Comparison of ENCODE assay signal across 1 cellular context in the genomic region with DNA sequence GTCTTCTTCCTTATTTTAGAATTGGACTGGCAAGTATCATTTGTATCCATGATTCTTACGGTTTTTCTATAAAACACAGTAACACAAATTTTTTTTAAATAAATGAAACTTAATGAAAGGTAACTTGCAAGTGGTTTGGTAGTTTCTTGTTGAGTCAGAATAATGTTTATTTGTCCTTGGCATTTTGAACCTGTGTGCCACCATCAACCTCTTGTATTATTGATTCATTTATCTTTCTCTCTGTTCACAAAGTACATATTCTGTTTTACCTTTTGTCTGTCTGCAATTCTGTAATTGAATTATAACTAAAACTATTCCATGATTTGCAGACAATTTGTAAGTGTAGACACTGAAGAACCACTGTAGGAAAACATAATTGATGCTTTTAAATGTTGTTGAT.
TF ChIP-seq lines count a peak whose summit lies in the region.

No MANE protein-coding gene starts in this region.

TF ChIP-seq in HepG2, 621 proteins besides CTCF, POLR2A, EP300 and RAD21 (continued from another document and continues in another):
- peak; percentile 56 for TF ChIP-seq HNF4A (CRISPR knock-in tag; IDR thresholded peaks at IDR 0.05)
- no peak for TF ChIP-seq SALL2 (CRISPR knock-in tag; IDR thresholded peaks at IDR 0.05)
- TF ChIP-seq MTF1 (CRISPR knock-in tag; IDR thresholded peaks at IDR 0.05), result no peak
- TF ChIP-seq, protein P1, sequence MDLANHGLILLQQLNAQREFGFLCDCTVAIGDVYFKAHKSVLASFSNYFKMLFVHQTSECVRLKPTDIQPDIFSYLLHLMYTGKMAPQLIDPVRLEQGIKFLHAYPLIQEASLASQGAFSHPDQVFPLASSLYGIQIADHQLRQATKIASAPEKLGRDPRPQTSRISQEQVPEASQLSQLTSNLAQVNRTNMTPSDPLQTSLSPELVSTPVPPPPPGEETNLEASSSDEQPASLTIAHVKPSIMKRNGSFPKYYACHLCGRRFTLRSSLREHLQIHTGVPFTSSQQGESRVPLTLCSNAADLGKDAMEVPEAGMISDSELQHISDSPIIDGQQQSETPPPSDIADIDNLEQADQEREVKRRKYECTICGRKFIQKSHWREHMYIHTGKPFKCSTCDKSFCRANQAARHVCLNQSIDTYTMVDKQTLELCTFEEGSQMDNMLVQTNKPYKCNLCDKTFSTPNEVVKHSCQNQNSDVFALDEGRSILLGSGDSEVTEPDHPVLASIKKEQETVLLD (CRISPR knock-in tag; IDR thresholded peaks at IDR 0.05; ENCODE audit: low read depth), result no peak
- TF ChIP-seq NFIC (IDR thresholded peaks at IDR 0.05; ENCODE audit: low read length), result peak; percentile 79; the same call in 1 of the 2 replicates
- TF ChIP-seq, protein P2, sequence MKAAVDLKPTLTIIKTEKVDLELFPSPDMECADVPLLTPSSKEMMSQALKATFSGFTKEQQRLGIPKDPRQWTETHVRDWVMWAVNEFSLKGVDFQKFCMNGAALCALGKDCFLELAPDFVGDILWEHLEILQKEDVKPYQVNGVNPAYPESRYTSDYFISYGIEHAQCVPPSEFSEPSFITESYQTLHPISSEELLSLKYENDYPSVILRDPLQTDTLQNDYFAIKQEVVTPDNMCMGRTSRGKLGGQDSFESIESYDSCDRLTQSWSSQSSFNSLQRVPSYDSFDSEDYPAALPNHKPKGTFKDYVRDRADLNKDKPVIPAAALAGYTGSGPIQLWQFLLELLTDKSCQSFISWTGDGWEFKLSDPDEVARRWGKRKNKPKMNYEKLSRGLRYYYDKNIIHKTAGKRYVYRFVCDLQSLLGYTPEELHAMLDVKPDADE (CRISPR knock-in tag; IDR thresholded peaks at IDR 0.05), result no peak
- TF ChIP-seq, protein P3, sequence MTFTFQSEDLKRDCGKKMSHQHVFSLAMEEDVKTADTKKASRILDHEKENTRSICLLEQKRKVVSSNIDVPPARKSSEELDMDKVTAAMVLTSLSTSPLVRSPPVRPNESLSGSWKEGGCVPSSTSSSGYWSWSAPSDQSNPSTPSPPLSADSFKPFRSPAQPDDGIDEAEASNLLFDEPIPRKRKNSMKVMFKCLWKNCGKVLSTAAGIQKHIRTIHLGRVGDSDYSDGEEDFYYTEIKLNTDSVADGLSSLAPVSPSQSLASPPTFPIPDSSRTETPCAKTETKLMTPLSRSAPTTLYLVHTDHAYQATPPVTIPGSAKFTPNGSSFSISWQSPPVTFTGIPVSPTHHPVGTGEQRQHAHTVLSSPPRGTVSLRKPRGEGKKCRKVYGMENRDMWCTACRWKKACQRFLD (CRISPR knock-in tag; IDR thresholded peaks at IDR 0.05; ENCODE audit: borderline replicate concordance), result no peak
- TF ChIP-seq CBX5 (CRISPR knock-in tag; IDR thresholded peaks at IDR 0.05; ENCODE audit: borderline replicate concordance), result no peak
- peak; percentile 21; the same call in 1 of the 2 replicates for TF ChIP-seq ELF3 (CRISPR knock-in tag; IDR thresholded peaks at IDR 0.05)
- TF ChIP-seq PHF20 (CRISPR knock-in tag; IDR thresholded peaks at IDR 0.05), result no peak
- TF ChIP-seq NR2F2 (IDR thresholded peaks at IDR 0.05; ENCODE audit: borderline replicate concordance, low read depth), result peak; percentile 87; the same call in 1 of the 2 replicates
- TF ChIP-seq SKI (IDR thresholded peaks at IDR 0.05; ENCODE audit: partially characterized antibody), result no peak
- TF ChIP-seq MYC (CRISPR knock-in tag; IDR thresholded peaks at IDR 0.05; ENCODE audit: borderline replicate concordance), result no peak
- TF ChIP-seq, protein P4, sequence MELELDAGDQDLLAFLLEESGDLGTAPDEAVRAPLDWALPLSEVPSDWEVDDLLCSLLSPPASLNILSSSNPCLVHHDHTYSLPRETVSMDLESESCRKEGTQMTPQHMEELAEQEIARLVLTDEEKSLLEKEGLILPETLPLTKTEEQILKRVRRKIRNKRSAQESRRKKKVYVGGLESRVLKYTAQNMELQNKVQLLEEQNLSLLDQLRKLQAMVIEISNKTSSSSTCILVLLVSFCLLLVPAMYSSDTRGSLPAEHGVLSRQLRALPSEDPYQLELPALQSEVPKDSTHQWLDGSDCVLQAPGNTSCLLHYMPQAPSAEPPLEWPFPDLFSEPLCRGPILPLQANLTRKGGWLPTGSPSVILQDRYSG (CRISPR knock-in tag; IDR thresholded peaks at IDR 0.05), result no peak
- no peak for TF ChIP-seq REPIN1 (CRISPR knock-in tag; IDR thresholded peaks at IDR 0.05; ENCODE audit: borderline replicate concordance, low read depth)
- no peak for TF ChIP-seq RORA (CRISPR knock-in tag; IDR thresholded peaks at IDR 0.05)
- TF ChIP-seq CEBPB (IDR thresholded peaks at IDR 0.05; ENCODE audit: borderline replicate concordance, low read depth, low read length), result no peak
- TF ChIP-seq, protein P5, sequence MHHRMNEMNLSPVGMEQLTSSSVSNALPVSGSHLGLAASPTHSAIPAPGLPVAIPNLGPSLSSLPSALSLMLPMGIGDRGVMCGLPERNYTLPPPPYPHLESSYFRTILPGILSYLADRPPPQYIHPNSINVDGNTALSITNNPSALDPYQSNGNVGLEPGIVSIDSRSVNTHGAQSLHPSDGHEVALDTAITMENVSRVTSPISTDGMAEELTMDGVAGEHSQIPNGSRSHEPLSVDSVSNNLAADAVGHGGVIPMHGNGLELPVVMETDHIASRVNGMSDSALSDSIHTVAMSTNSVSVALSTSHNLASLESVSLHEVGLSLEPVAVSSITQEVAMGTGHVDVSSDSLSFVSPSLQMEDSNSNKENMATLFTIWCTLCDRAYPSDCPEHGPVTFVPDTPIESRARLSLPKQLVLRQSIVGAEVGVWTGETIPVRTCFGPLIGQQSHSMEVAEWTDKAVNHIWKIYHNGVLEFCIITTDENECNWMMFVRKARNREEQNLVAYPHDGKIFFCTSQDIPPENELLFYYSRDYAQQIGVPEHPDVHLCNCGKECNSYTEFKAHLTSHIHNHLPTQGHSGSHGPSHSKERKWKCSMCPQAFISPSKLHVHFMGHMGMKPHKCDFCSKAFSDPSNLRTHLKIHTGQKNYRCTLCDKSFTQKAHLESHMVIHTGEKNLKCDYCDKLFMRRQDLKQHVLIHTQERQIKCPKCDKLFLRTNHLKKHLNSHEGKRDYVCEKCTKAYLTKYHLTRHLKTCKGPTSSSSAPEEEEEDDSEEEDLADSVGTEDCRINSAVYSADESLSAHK (CRISPR knock-in tag; IDR thresholded peaks at IDR 0.05; ENCODE audit: borderline replicate concordance), result no peak
- TF ChIP-seq, protein P6, sequence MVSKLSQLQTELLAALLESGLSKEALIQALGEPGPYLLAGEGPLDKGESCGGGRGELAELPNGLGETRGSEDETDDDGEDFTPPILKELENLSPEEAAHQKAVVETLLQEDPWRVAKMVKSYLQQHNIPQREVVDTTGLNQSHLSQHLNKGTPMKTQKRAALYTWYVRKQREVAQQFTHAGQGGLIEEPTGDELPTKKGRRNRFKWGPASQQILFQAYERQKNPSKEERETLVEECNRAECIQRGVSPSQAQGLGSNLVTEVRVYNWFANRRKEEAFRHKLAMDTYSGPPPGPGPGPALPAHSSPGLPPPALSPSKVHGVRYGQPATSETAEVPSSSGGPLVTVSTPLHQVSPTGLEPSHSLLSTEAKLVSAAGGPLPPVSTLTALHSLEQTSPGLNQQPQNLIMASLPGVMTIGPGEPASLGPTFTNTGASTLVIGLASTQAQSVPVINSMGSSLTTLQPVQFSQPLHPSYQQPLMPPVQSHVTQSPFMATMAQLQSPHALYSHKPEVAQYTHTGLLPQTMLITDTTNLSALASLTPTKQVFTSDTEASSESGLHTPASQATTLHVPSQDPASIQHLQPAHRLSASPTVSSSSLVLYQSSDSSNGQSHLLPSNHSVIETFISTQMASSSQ (IDR thresholded peaks at IDR 0.05; ENCODE audit: low read depth), result 0 out of 2 replicates have a peak, but pooled peaks have one; percentile 27
- TF ChIP-seq, protein P6 (CRISPR knock-in tag; IDR thresholded peaks at IDR 0.05; ENCODE audit: borderline replicate concordance), result no peak
- TF ChIP-seq HES4 (CRISPR knock-in tag; IDR thresholded peaks at IDR 0.05; ENCODE audit: borderline replicate concordance), result no peak
- TF ChIP-seq ERF (CRISPR knock-in tag; IDR thresholded peaks at IDR 0.05), result no peak
- TF ChIP-seq, protein P7, sequence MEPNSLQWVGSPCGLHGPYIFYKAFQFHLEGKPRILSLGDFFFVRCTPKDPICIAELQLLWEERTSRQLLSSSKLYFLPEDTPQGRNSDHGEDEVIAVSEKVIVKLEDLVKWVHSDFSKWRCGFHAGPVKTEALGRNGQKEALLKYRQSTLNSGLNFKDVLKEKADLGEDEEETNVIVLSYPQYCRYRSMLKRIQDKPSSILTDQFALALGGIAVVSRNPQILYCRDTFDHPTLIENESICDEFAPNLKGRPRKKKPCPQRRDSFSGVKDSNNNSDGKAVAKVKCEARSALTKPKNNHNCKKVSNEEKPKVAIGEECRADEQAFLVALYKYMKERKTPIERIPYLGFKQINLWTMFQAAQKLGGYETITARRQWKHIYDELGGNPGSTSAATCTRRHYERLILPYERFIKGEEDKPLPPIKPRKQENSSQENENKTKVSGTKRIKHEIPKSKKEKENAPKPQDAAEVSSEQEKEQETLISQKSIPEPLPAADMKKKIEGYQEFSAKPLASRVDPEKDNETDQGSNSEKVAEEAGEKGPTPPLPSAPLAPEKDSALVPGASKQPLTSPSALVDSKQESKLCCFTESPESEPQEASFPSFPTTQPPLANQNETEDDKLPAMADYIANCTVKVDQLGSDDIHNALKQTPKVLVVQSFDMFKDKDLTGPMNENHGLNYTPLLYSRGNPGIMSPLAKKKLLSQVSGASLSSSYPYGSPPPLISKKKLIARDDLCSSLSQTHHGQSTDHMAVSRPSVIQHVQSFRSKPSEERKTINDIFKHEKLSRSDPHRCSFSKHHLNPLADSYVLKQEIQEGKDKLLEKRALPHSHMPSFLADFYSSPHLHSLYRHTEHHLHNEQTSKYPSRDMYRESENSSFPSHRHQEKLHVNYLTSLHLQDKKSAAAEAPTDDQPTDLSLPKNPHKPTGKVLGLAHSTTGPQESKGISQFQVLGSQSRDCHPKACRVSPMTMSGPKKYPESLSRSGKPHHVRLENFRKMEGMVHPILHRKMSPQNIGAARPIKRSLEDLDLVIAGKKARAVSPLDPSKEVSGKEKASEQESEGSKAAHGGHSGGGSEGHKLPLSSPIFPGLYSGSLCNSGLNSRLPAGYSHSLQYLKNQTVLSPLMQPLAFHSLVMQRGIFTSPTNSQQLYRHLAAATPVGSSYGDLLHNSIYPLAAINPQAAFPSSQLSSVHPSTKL (CRISPR knock-in tag; IDR thresholded peaks at IDR 0.05), result peak; percentile 86
- TF ChIP-seq HDAC6 (IDR thresholded peaks at IDR 0.05; ENCODE audit: low read depth, low read length), result no peak
- no peak for TF ChIP-seq NFKBIZ (CRISPR knock-in tag; IDR thresholded peaks at IDR 0.05)
- TF ChIP-seq, protein P8, sequence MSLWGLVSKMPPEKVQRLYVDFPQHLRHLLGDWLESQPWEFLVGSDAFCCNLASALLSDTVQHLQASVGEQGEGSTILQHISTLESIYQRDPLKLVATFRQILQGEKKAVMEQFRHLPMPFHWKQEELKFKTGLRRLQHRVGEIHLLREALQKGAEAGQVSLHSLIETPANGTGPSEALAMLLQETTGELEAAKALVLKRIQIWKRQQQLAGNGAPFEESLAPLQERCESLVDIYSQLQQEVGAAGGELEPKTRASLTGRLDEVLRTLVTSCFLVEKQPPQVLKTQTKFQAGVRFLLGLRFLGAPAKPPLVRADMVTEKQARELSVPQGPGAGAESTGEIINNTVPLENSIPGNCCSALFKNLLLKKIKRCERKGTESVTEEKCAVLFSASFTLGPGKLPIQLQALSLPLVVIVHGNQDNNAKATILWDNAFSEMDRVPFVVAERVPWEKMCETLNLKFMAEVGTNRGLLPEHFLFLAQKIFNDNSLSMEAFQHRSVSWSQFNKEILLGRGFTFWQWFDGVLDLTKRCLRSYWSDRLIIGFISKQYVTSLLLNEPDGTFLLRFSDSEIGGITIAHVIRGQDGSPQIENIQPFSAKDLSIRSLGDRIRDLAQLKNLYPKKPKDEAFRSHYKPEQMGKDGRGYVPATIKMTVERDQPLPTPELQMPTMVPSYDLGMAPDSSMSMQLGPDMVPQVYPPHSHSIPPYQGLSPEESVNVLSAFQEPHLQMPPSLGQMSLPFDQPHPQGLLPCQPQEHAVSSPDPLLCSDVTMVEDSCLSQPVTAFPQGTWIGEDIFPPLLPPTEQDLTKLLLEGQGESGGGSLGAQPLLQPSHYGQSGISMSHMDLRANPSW (CRISPR knock-in tag; IDR thresholded peaks at IDR 0.05; ENCODE audit: borderline replicate concordance), result no peak
- TF ChIP-seq XRCC5 (optimal IDR thresholded peaks at IDR 0.05; ENCODE audit: low read length), result no peak
- no peak for TF ChIP-seq ZNF343 (CRISPR knock-in tag; IDR thresholded peaks at IDR 0.05)
- TF ChIP-seq FOXC1 (CRISPR knock-in tag; IDR thresholded peaks at IDR 0.05; ENCODE audit: borderline replicate concordance), result no peak
- peak; percentile 69 for TF ChIP-seq RXRB (CRISPR knock-in tag; IDR thresholded peaks at IDR 0.05; ENCODE audit: borderline replicate concordance)
- TF ChIP-seq HMG20A (CRISPR knock-in tag; IDR thresholded peaks at IDR 0.05; ENCODE audit: borderline replicate concordance), result peak; percentile 70; the same call in 1 of the 2 replicates
- peak; percentile 35 to 87; a peak in 2 of 4 replicates for TF ChIP-seq NR2F1 (CRISPR knock-in tag; IDR thresholded peaks at IDR 0.05)
- TF ChIP-seq STAG1 (CRISPR knock-in tag; IDR thresholded peaks at IDR 0.05), result 0 out of 2 replicates have a peak, but pooled peaks have one; percentile 2
